Comparison of ENCODE assay signal across 8 cellular contexts in genomic region chr3:132660056-132660744, GRCh38. TPM values are rescaled to one million over a fixed set of nuclear protein-coding genes. Genes with fewer than 3 reads are reported as not detected.
A peak's percentile ranks its signal among the peaks of the same experiment; 100 is the strongest.
DNase-seq lines count a peak whose midpoint lies in the region; ATAC-seq and TF ChIP-seq lines count a peak whose summit lies in the region.

Gene UBA5, plus strand, starts transcription at chr3:132660329. Its CDS starts 209 bp downstream, at chr3:132660538.

- ATAC-seq in GM18520 (IDR thresholded peaks at IDR 0.05; ENCODE audit: unreplicated experiment), result peak; percentile 43
- peak; percentile 75 for ATAC-seq in HG03045 (IDR thresholded peaks at IDR 0.05; ENCODE audit: unreplicated experiment)
- ATAC-seq in left colon, result peak; percentile 76

- peak within 1 kb of the TSS; percentile 80 for H3K4me3 ChIP-seq in AG04449 (ENCODE audit: low read depth, low read length)

- CTCF ChIA-PET in AG04449 (lab: Yijun Ruan, JAX), result interaction anchor here (0.6 to 5.4 kb wide), 5 partner anchors 17 to 132 kb away, joined by 3 to 58 read pairs (median 5); no protein-coding TSS in a partner anchor

- intact Hi-C loops in left colon (cut with DNase I, micrococcal nuclease), result no loop called here

- DNase-seq in AG04449 (ENCODE audit: low read depth, low spot score) (no peak), NCI-H2227 (lab: John Stamatoyannopoulos, UW; ENCODE audit: unreplicated experiment) (peak; percentile 52), left colon (peak; percentile 53 to 76)
- DNase-seq in activated CD4-positive, alpha-beta T cell treated with anti-CD3 and anti-CD28 coated beads for 4 hours, result peak; percentile 61 to 67
- peak; percentile 77 for DNase-seq in stimulated activated CD4-positive, alpha-beta T cell treated with anti-CD3 and anti-CD28 coated beads, Interleukin-1b, Interleukin-23, amount 100 ng/mL, for 48 hours

- no peak for TF ChIP-seq CTCF in AG04449 (IDR thresholded peaks at IDR 0.05; ENCODE audit: insufficient read depth, low read length, missing control alignments)

- POLR2A ChIA-PET in AG04449 (lab: Yijun Ruan, JAX), result interaction anchor here (0.6 to 1.5 kb wide), 3 partner anchors 18 to 36 kb away, joined by 3 to 4 read pairs (median 3); no protein-coding TSS in a partner anchor

- peak within 1 kb of the TSS; percentile 89 for H3K27ac ChIP-seq in cingulate gyrus (ENCODE audit: low read depth, low read length)

RNA-seq across cellular contexts. Expression of gene UBA5, which starts in this region (rescaled TPM):
- 10 to 100 TPM; 24.3 to 30.8 TPM for total RNA-seq in left colon
